ENCODE assay signal across 1 cellular context in genomic region chr3:109337393-109337792, GRCh38.
TF ChIP-seq lines count a peak whose summit lies in the region.

TSS of gene DPPA4 (minus strand) at chr3:109337546. CDS start at chr3:109337517, 29 bp downstream.

TF ChIP-seq in WTC11, 78 proteins besides CTCF, POLR2A, EP300 and RAD21 (continued from another document):
- TF ChIP-seq ZSCAN18 (CRISPR knock-in tag; IDR thresholded peaks at IDR 0.05) = no peak
- no peak for TF ChIP-seq IRF2 (CRISPR knock-in tag; IDR thresholded peaks at IDR 0.05; ENCODE audit: borderline replicate concordance, low read depth)
- no peak for TF ChIP-seq EMX1 (CRISPR knock-in tag; IDR thresholded peaks at IDR 0.05)
- TF ChIP-seq TEAD1 (CRISPR knock-in tag; IDR thresholded peaks at IDR 0.05) = peak; percentile 81; the same call in 1 of the 2 replicates
- TF ChIP-seq AR (CRISPR knock-in tag; IDR thresholded peaks at IDR 0.05) = no peak
- TF ChIP-seq NFE2L1 (CRISPR knock-in tag; IDR thresholded peaks at IDR 0.05) = peak; percentile 82
- TF ChIP-seq ZNF281 (CRISPR knock-in tag; IDR thresholded peaks at IDR 0.05) = peak; percentile 27; the same call in 1 of the 2 replicates
- 0 out of 2 replicates have a peak, but pooled peaks have one; percentile 77 for TF ChIP-seq AFF4 (CRISPR knock-in tag; IDR thresholded peaks at IDR 0.05; ENCODE audit: borderline replicate concordance)
TF ChIP-seq in WTC11: peak in this region for 9.
